In the genomic region with DNA sequence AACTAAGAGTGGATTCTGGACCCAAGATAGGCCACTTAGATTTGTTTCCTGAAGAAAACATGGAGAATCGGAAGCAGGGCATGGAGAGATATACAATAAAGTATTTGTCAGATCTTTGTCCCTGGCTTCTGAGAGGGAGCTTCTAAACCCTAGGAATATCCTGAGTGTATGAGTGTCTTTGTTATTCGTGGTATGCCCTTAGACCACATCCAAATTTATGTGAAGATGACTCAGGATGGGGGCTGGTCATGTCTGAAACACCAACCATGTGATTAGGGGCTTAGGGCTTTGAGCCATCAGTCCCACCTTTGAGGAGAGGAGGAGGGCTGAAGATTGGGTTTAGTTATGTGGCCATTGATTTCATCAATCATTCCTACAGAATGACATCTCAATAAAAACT, we compare ENCODE assay signal across 21 cellular contexts.
DNase-seq lines count a peak whose midpoint lies in the region; ATAC-seq lines count a peak whose summit lies in the region.
"Had no signal": no experiment of that assay in that cellular context is flagged by ENCODE, and none has a peak within 500 bp of the region (broad histone marks: within the 10 kb centered on the region; RNA-seq: fewer than 3 reads in every experiment).

No MANE protein-coding gene starts in this region.

- no peaks in the 10 kb centered on the region for H3K36me3 ChIP-seq in adipocyte (ENCODE audit: control insufficient read depth, insufficient read depth, low read length, severe bottlenecking)

- no peaks in the 10 kb centered on the region for H3K27me3 ChIP-seq in adipocyte (replicated peaks; ENCODE audit: control insufficient read depth, insufficient read depth, low read length)

- H3K4me1 ChIP-seq in adipocyte (ENCODE audit: control insufficient read depth, insufficient read depth, low read length): no peaks in the 10 kb centered on the region

- DNase-seq in GM04503 (ENCODE audit: low read depth): peak; percentile 33
- DNase-seq in adipocyte (ENCODE audit: low read depth): peak; percentile 22
- peak; percentile 53 for DNase-seq in glomerular visceral epithelial cell (ENCODE audit: extremely low spot score)
- DNase-seq in stimulated activated naive CD8-positive, alpha-beta T cell treated with anti-CD3 and anti-CD28 coated beads, Interleukin-15, Interleukin-2, amounts not matched to agents 100 U/mL and 50 U/mL, for 24 hours: no peak
- no peak for DNase-seq in NCI-H345 treated with DMSO at 0.1 percent for 48 hours (lab: John Stamatoyannopoulos, UW; ENCODE audit: unreplicated experiment)
- no peak for DNase-seq in NCI-H1105 treated with DMSO at 0.1 percent for 48 hours (lab: John Stamatoyannopoulos, UW)
- DNase-seq: activated B cell treated with CpG ODN at 0.5 μM for 24 hours; activated CD8-positive, alpha-beta T cell treated with anti-CD3 and anti-CD28 coated beads, Interleukin-2, amount 10 ng/mL, durations not matched to agents 7 days and 5 days; activated T-cell treated with anti-CD3 and anti-CD28 coated beads, Interleukin-2, amount 50 U/mL, for 48 hours; DMS79; head of caudate nucleus; immature natural killer cell; NCI-H2081 treated with DMSO at 0.1 percent for 48 hours; NCI-H524 treated with DMSO at 0.1 percent for 48 hours; SIG-M5; stimulated activated CD4-positive, alpha-beta T cell treated with anti-CD3 and anti-CD28 coated beads, Interleukin-4, amount 100 ng/mL, for 4 hours; T-helper 2 cell had no signal

- no peaks in the 10 kb centered on the region for H3K9me3 ChIP-seq in adipocyte (ENCODE audit: control insufficient read depth, low read length)

- no peak overlapping the region for H3K4me3 ChIP-seq in adipocyte (ENCODE audit: low read length)
- H3K4me3 ChIP-seq: lung had no signal

- no peak for ATAC-seq in GM19324 (IDR thresholded peaks at IDR 0.05; ENCODE audit: low FRiP score, unreplicated experiment)
- no peak for ATAC-seq in stimulated activated naive CD8-positive, alpha-beta T cell treated with anti-CD3 and anti-CD28 coated beads, Interleukin-15, Interleukin-2, amounts not matched to agents 100 U/mL and 50 U/mL, for 24 hours
- ATAC-seq: activated CD8-positive, alpha-beta T cell treated with anti-CD3 and anti-CD28 coated beads, Interleukin-2, amount 10 ng/mL, durations not matched to agents 7 days and 5 days; HCT116; natural killer cell treated with Interleukin-12 subunit alpha and Interleukin-12 subunit beta and Interleukin-15 and Interleukin-18, amount 100 ng/mL, for 72 hours had no signal

- H3K9ac ChIP-seq in adipocyte (ENCODE audit: low read length): no peak overlapping the region

Comparison
In these comparisons a context has a peak if more than half of its experiments do, and no peak if none do; other contexts are left out.
1. DNase-seq: peak in GM04503 (single experiment), adipocyte (single experiment) and glomerular visceral epithelial cell (single experiment); none in stimulated activated naive CD8-positive, alpha-beta T cell treated with anti-CD3 and anti-CD28 coated beads, Interleukin-15, Interleukin-2, amounts not matched to agents 100 U/mL and 50 U/mL, for 24 hours (single experiment), NCI-H345 treated with DMSO at 0.1 percent for 48 hours (single experiment) and NCI-H1105 treated with DMSO at 0.1 percent for 48 hours (single experiment).